Comparison of ENCODE assay signal across 1 cellular context in genomic region chr9:71741841-71742648, GRCh38.
TF ChIP-seq lines count a peak whose summit lies in the region.

No MANE protein-coding gene starts in this region.

TF ChIP-seq in K562, 482 proteins besides CTCF, POLR2A, EP300 and RAD21 (continued from another document and continues in another):
- TF ChIP-seq ZNF407 (IDR thresholded peaks at IDR 0.05; ENCODE audit: low read depth) (no peak), ETV1 (tag; conservative IDR thresholded peaks at IDR 0.05; ENCODE audit: low read depth) (no peak), CEBPG (CRISPR knock-in tag; IDR thresholded peaks at IDR 0.05) (no peak), CEBPG (tag; conservative IDR thresholded peaks at IDR 0.05 in 1 of 2, IDR thresholded peaks at IDR 0.05 in 1 of 2) (no peak), E2F8 (IDR thresholded peaks at IDR 0.05; ENCODE audit: low read depth, partially characterized antibody) (no peak), CREB1 (IDR thresholded peaks at IDR 0.05) (no peak), CREB1 (CRISPR knock-in tag; IDR thresholded peaks at IDR 0.05) (no peak), MCM3 (IDR thresholded peaks at IDR 0.05) (no peak), KDM2B (CRISPR knock-in tag; IDR thresholded peaks at IDR 0.05) (no peak), DNMT1 (IDR thresholded peaks at IDR 0.05) (no peak), CBX8 (IDR thresholded peaks at IDR 0.05; ENCODE audit: borderline replicate concordance, extremely low read depth, low read depth, low read length, poor library complexity, severe bottlenecking) (no peak), NRF1 (conservative IDR thresholded peaks at IDR 0.05 in 1 of 2, IDR thresholded peaks at IDR 0.05 in 1 of 2) (no peak), TAF1 (IDR thresholded peaks at IDR 0.05; ENCODE audit: control insufficient read depth, extremely low read depth, insufficient read depth, low read length, severe bottlenecking) (no peak), NR2C2 (CRISPR knock-in tag; IDR thresholded peaks at IDR 0.05) (no peak), NR2C2 (tag; IDR thresholded peaks at IDR 0.05) (no peak), SMARCC2 (IDR thresholded peaks at IDR 0.05; ENCODE audit: low read depth) (peak; percentile 93), ZNF518B (CRISPR knock-in tag; IDR thresholded peaks at IDR 0.05) (no peak), JUN (IDR thresholded peaks at IDR 0.05; ENCODE audit: borderline replicate concordance, low read depth, low read length) (no peak), JUN (CRISPR knock-in tag; IDR thresholded peaks at IDR 0.05; ENCODE audit: borderline replicate concordance) (no peak), ILF3 (IDR thresholded peaks at IDR 0.05; ENCODE audit: borderline replicate concordance) (no peak), ZNF717 (CRISPR knock-in tag; IDR thresholded peaks at IDR 0.05) (no peak), RCOR1 (IDR thresholded peaks at IDR 0.05; ENCODE audit: borderline replicate concordance in 1 of 2, low read depth in 2 of 2, low read length in 2 of 2) (peak in 1 of 2 experiments; percentile 83; a peak in 2 of 4 replicates), ATF2 (CRISPR knock-in tag; IDR thresholded peaks at IDR 0.05) (no peak), BACH1 (tag; IDR thresholded peaks at IDR 0.05) (no peak), ZBTB2 (IDR thresholded peaks at IDR 0.05) (no peak), POLR2AphosphoS2 (IDR thresholded peaks at IDR 0.05; ENCODE audit: low read length) (no peak), ZBTB8A (IDR thresholded peaks at IDR 0.05; ENCODE audit: partially characterized antibody) (no peak), GABPB2 (CRISPR knock-in tag; conservative IDR thresholded peaks at IDR 0.05) (no peak), ZNF280B (CRISPR knock-in tag; IDR thresholded peaks at IDR 0.05) (no peak), NR0B1 (IDR thresholded peaks at IDR 0.05; ENCODE audit: partially characterized antibody) (no peak), BMI1 (IDR thresholded peaks at IDR 0.05; ENCODE audit: low read length) (no peak), NR3C1 (CRISPR knock-in tag; IDR thresholded peaks at IDR 0.05) (no peak), MLLT1 (IDR thresholded peaks at IDR 0.05) (no peak), BRF2 (IDR thresholded peaks at IDR 0.05; ENCODE audit: borderline replicate concordance, insufficient read depth, insufficient read length) (no peak), JUND (IDR thresholded peaks at IDR 0.05; ENCODE audit: borderline replicate concordance, low read depth, low read length) (peak; percentile 74), JUND (tag; IDR thresholded peaks at IDR 0.05; ENCODE audit: borderline replicate concordance, low read depth, low read length) (no peak; the same call in 1 of the 3 replicates)
